Comparison of ENCODE assay signal across 8 cellular contexts in the genomic region with DNA sequence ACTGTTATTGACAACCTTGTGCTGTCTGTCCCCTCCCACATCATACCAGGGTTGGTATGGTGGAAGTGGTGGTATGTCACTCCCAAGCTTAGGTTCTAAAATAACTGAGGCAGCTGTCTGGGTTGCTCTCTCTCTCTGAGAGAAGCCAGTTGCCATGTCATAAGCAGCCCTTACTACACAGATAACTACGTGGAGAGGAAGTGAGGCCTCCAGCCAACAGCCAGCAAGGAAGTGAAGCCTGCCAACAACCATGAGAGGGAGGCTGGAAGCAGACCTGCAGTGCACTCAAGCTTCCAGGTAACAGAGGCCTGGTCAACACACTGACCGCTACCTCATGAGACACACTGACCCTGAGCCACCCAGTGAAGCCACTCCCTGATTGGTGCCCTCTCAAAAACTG. TPM values are rescaled to one million over a fixed set of nuclear protein-coding genes. Genes with fewer than 3 reads are reported as not detected.
DNase-seq lines count a peak whose midpoint lies in the region; ATAC-seq and TF ChIP-seq lines count a peak whose summit lies in the region.

No MANE protein-coding gene starts in this region.

- no peaks in the 10 kb centered on the region for H3K4me1 ChIP-seq in DND-41 (ENCODE audit: insufficient read depth, low read length)

- H3K27me3 Mint-ChIP-seq in activated T-cell treated with anti-CD3 and anti-CD28 coated beads, Interleukin-2, amount 50 U/mL, for 24 hours, result no peaks in the 10 kb centered on the region
- H3K27me3 Mint-ChIP-seq in WTC11 (ENCODE audit: low read depth), result no peaks in the 10 kb centered on the region

- no peak overlapping the region for H2AFZ ChIP-seq in DND-41 (ENCODE audit: low read depth, low read length)

- peaks cover 4% of the 10 kb centered on the region for H3K4me1 Mint-ChIP-seq in activated T-cell treated with anti-CD3 and anti-CD28 coated beads, Interleukin-2, amount 50 U/mL, for 24 hours (ENCODE audit: low read depth)
- no peaks in the 10 kb centered on the region for H3K4me1 Mint-ChIP-seq in WTC11

- H3K4me3 Mint-ChIP-seq in activated T-cell treated with anti-CD3 and anti-CD28 coated beads, Interleukin-2, amount 50 U/mL, for 24 hours, result no peak overlapping the region
- no peak overlapping the region for H3K4me3 Mint-ChIP-seq in WTC11

- DNase-seq in DND-41 (peak; percentile 5), MG63 (peak; percentile 51), fibroblast of pulmonary artery (ENCODE audit: low read depth) (peak; percentile 88), WTC11 (ENCODE audit: low spot score) (no peak), NCI-H2171 (lab: John Stamatoyannopoulos, UW) (no peak)
- no peak for DNase-seq in activated effector memory CD4-positive, alpha-beta T cell treated with Interleukin-2 at 50 U/mL for 16 hours
- no peak for DNase-seq in activated T-cell treated with anti-CD3 and anti-CD28 coated beads, Interleukin-2, amount 50 U/mL, for 24 hours

- TF ChIP-seq CTCF in DND-41 (IDR thresholded peaks at IDR 0.05; ENCODE audit: borderline replicate concordance, extremely low read depth, low read length, poor library complexity, severe bottlenecking) (no peak), fibroblast of pulmonary artery (IDR thresholded peaks at IDR 0.05; ENCODE audit: low read length, missing control alignments) (no peak), WTC11 (IDR thresholded peaks at IDR 0.05) (no peak)

- no peak overlapping the region for H3K9ac ChIP-seq in DND-41 (ENCODE audit: low read depth, low read length)

- no peak overlapping the region for H3K27ac ChIP-seq in DND-41 (ENCODE audit: low read length)

- POLR2A ChIA-PET in WTC11 (lab: Charles Lee), result interaction anchor here (0.6 kb wide), 1 partner anchor 1595 kb away, joined by 4 read pairs; no protein-coding TSS in a partner anchor

- H3K4me3 ChIP-seq in DND-41 (ENCODE audit: low read depth in 1 of 2, low read length in 2 of 2) (no peak overlapping the region), MG63 (no peak overlapping the region), fibroblast of pulmonary artery (replicated peaks; ENCODE audit: low read depth, low read length) (no peak overlapping the region)

- H3K9me3 Mint-ChIP-seq in activated T-cell treated with anti-CD3 and anti-CD28 coated beads, Interleukin-2, amount 50 U/mL, for 24 hours, result no peaks in the 10 kb centered on the region
- H3K9me3 Mint-ChIP-seq in WTC11, result no peaks in the 10 kb centered on the region

- H3K4me2 ChIP-seq in DND-41 (ENCODE audit: insufficient read depth, low read length), result no peak overlapping the region

- H3K27me3 ChIP-seq in DND-41 (ENCODE audit: insufficient read depth, low read length, poor library complexity) (no peaks in the 10 kb centered on the region), MG63 (no peaks in the 10 kb centered on the region)

- peaks cover 6% of the 10 kb centered on the region for H3K36me3 Mint-ChIP-seq in activated T-cell treated with anti-CD3 and anti-CD28 coated beads, Interleukin-2, amount 50 U/mL, for 24 hours (ENCODE audit: low read depth)
- H3K36me3 Mint-ChIP-seq in WTC11, result peaks cover 8% of the 10 kb centered on the region

- H3K9me3 ChIP-seq in DND-41 (ENCODE audit: insufficient read depth, low read length, severe bottlenecking), result no peaks in the 10 kb centered on the region
- no peaks in the 10 kb centered on the region; the same call in 1 of the 2 replicates for H3K9me3 ChIP-seq in MG63

- H3K36me3 ChIP-seq in DND-41 (ENCODE audit: insufficient read depth, low read length) (peaks cover 12% of the 10 kb centered on the region; the same call in 1 of the 2 replicates), MG63 (peaks cover 25% of the 10 kb centered on the region)

- no peaks in the 10 kb centered on the region; the same call in 1 of the 2 replicates for H4K20me1 ChIP-seq in DND-41 (ENCODE audit: insufficient read depth, low read length)

- ATAC-seq in DND-41 (ENCODE audit: insufficient read depth, low read depth) (peak; percentile 66), GM21529 (IDR thresholded peaks at IDR 0.05; ENCODE audit: unreplicated experiment) (peak; percentile 92), WTC11 (no peak)

- H3K27ac Mint-ChIP-seq in activated T-cell treated with anti-CD3 and anti-CD28 coated beads, Interleukin-2, amount 50 U/mL, for 24 hours, result no peak overlapping the region
- H3K27ac Mint-ChIP-seq in WTC11, result no peak overlapping the region

- CTCF ChIA-PET in WTC11 (lab: Charles Lee), result interaction anchor here (0.6 kb wide), 1 partner anchor 14 kb away, joined by 6 read pairs; no protein-coding TSS in a partner anchor

- H3K79me2 ChIP-seq in DND-41 (ENCODE audit: insufficient read depth, low read length), result no peaks in the 10 kb centered on the region

TF ChIP-seq in WTC11, 78 proteins besides CTCF, POLR2A, EP300 and RAD21:
- no peak for TF ChIP-seq PRRX2 (CRISPR knock-in tag; IDR thresholded peaks at IDR 0.05)
- no peak for TF ChIP-seq GTF2I (CRISPR knock-in tag; conservative IDR thresholded peaks at IDR 0.05)

RNA-seq across cellular contexts. Expression of a gene that starts 18.6 kb away (rescaled TPM):
- total RNA-seq in MG63 (2014; rRNA removed; shearing (Covaris generic); ENCODE audit: low replicate concordance), result 84.5 and 157 TPM in 2 replicates
- 50.7 to 54.3 TPM (median 53.1 TPM) in 3 replicates for total RNA-seq in WTC11 (2021)

Comparison
In these comparisons a context has a peak if more than half of its experiments do, and no peak if none do; other contexts are left out.
1. DNase-seq: peak in DND-41 (single experiment), MG63 (single experiment) and fibroblast of pulmonary artery (single experiment); none in activated effector memory CD4-positive, alpha-beta T cell treated with Interleukin-2 at 50 U/mL for 16 hours (single experiment), activated T-cell treated with anti-CD3 and anti-CD28 coated beads, Interleukin-2, amount 50 U/mL, for 24 hours (single experiment), WTC11 (single experiment) and NCI-H2171 (single experiment).